8 cellular contexts compared by ENCODE assay signal in the genomic region with DNA sequence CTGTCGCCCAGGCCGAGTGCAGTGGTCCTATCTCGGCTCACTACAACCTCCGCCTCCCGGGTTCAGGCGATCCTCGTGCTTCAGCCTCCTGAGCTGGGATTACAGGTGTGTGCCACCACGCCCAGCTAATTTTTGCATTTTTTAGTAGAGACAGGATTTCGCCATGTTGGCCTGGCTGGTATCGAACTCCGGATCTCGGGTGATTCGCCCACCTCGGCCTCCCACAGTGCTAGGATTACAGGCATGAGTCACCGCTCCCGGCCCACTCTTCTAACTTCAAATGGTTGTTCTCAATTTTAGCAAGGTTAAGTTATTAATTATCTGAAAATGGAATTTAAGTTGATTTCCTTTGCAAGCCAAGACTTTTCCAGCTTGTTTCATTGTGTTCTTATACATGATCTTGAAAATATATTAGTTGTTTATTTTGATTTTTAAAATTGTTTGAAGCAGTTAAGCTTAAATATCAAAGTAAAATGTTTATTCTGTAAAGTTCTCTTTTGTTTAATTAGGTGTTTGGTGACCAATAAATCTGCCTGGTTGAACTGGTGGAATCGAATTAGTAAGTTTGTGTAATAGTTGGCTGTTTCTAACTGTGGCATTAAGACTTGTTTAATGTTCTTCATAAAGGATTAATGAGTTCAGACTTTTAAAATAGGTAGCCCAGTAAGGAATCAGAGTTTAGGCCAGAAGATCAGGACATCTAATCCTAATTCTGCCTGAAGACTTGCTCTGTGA. TPM values are rescaled to one million over a fixed set of nuclear protein-coding genes. Genes with fewer than 3 reads are reported as not detected.
A peak's percentile ranks its signal among the peaks of the same experiment; 100 is the strongest.
DNase-seq lines count a peak whose midpoint lies in the region; ATAC-seq, FAIRE-seq and TF ChIP-seq lines count a peak whose summit lies in the region.

No MANE protein-coding gene starts in this region.

- ATAC-seq in aorta (ENCODE audit: low FRiP score) (no peak), Right ventricle myocardium superior (ENCODE audit: poor library complexity) (no peak), HG02938 (IDR thresholded peaks at IDR 0.05; ENCODE audit: unreplicated experiment) (no peak)

- H3K36me3 ChIP-seq in aorta (ENCODE audit: control insufficient read depth in 1 of 2, insufficient read depth in 2 of 2, low read length in 1 of 2): peaks cover 0 to 3% of the 10 kb centered on the region in 2 donors
- H3K36me3 ChIP-seq in adrenal gland (replicated peaks in 1 of 2): no peaks in the 10 kb centered on the region

- peak overlapping the region in 1 of 2 donors; percentile 20 for H3K4me3 ChIP-seq in aorta (ENCODE audit: low read length in 2 of 2)
- no peak overlapping the region for H3K4me3 ChIP-seq in adrenal gland

- H3K27ac ChIP-seq in aorta (ENCODE audit: low read depth in 1 of 2, low read length in 2 of 2): peak overlapping the region in 1 of 2 donors; percentile 25
- H3K27ac ChIP-seq in adrenal gland: no peak overlapping the region

- no peak for TF ChIP-seq POLR2A in adrenal gland (IDR thresholded peaks at IDR 0.05)

- H3K27me3 ChIP-seq in aorta (ENCODE audit: control insufficient read depth in 1 of 2, insufficient read depth in 2 of 2, low read length in 1 of 2) (no peaks in the 10 kb centered on the region), adrenal gland (no peaks in the 10 kb centered on the region)

- no peaks in the 10 kb centered on the region for H3K9me3 ChIP-seq in aorta (ENCODE audit: control insufficient read depth, low read length)
- no peaks in the 10 kb centered on the region for H3K9me3 ChIP-seq in adrenal gland (replicated peaks in 1 of 3)

- H3K4me1 ChIP-seq in aorta (ENCODE audit: control insufficient read depth in 1 of 2, insufficient read depth in 2 of 2, low read length in 2 of 2) (peaks cover 0 to 7% of the 10 kb centered on the region in 2 donors), adrenal gland (replicated peaks in 1 of 2) (peaks cover 3 to 6% of the 10 kb centered on the region in 2 donors)

- intact Hi-C loops in aorta (cut with DNase I) (no loop called here), Right ventricle myocardium superior (cut with DNase I) (loop anchor here (5.0 kb wide), 1 partner anchor 66 kb away; the partner anchor contains the start of gene PNRC1), adrenal gland (cut with DNase I) (no loop called here)

- no peak for TF ChIP-seq CTCF in adrenal gland (IDR thresholded peaks at IDR 0.05)

- 88 to 90% methylated on average over 17 of the region's 17 CpGs for WGBS in aorta, 2 donors
- 91 to 93% (median 93%) methylated on average over 17 of the region's 17 CpGs for WGBS in adrenal gland, 4 donors

- DNase-seq in RCC 7860 (ENCODE audit: low spot score) (no peak), aorta (no peak), Right ventricle myocardium superior (no peak), adrenal gland (no peak)
- peak; percentile 3 to 14 for DNase-seq in stimulated activated CD4-positive, alpha-beta T cell treated with anti-CD3 and anti-CD28 coated beads, Interleukin-2, amount 100 ng/mL, for 48 hours

- peak; percentile 90 for FAIRE-seq in G401.6 (lab: Jason Lieb, UNC)
- FAIRE-seq in RCC 7860 (lab: Jason Lieb, UNC): peak; percentile 52
- FAIRE-seq in endometrium (lab: Jason Lieb, UNC): peak; percentile 33

RNA-seq across cellular contexts. Expression of gene PM20D2, which starts 2.3 kb away (rescaled TPM):
- total RNA-seq in aorta: 10 to 100 TPM; 22.7 to 23.5 TPM
- 10 to 100 TPM in 1 of 2 donors, 1 to 10 TPM in 1; 7.3 to 15.0 TPM for polyA plus RNA-seq in aorta
- 11.1 TPM for total RNA-seq in Right ventricle myocardium superior
- 10 to 100 TPM in 1 of 8 donors, 1 to 10 TPM in 7; 4.3 to 10.0 (median 6.6) TPM for total RNA-seq in adrenal gland
- 1 to 10 TPM; 1.8 to 7.1 (median 2.3) TPM for polyA plus RNA-seq in adrenal gland

RNA-seq across cellular contexts. Expression of gene SRSF12, which starts 30.3 kb away (rescaled TPM):
- total RNA-seq in aorta: 1 to 10 TPM; 1.6 to 1.9 TPM
- polyA plus RNA-seq in aorta: under 1 TPM; 0.25 to 0.38 TPM
- total RNA-seq in Right ventricle myocardium superior: not detected
- 1 to 10 TPM in 2 of 8 donors, under 1 TPM in 5, not detected in 1; 0.26 to 2.2 (median 0.75) TPM for total RNA-seq in adrenal gland
- 1 to 10 TPM in 1 of 3 donors, under 1 TPM in 2; 0.72 to 1.4 (median 0.91) TPM for polyA plus RNA-seq in adrenal gland

Comparison
In these comparisons a context has a peak if more than half of its experiments do, and no peak if none do; other contexts are left out.
1. DNase-seq: peak in stimulated activated CD4-positive, alpha-beta T cell treated with anti-CD3 and anti-CD28 coated beads, Interleukin-2, amount 100 ng/mL, for 48 hours (2 of 2); none in RCC 7860 (single experiment), aorta (0 of 2), Right ventricle myocardium superior (single experiment) and adrenal gland (0 of 7).